9 cellular contexts compared by ENCODE assay signal in genomic region chr9:37423508-37423907, GRCh38. TPM values are rescaled to one million over a fixed set of nuclear protein-coding genes. Genes with fewer than 3 reads are reported as not detected.
A peak's percentile ranks its signal among the peaks of the same experiment; 100 is the strongest.
DNase-seq lines count a peak whose midpoint lies in the region; ATAC-seq, FAIRE-seq and TF ChIP-seq lines count a peak whose summit lies in the region.
"Had no signal": no experiment of that assay in that cellular context is flagged by ENCODE, and none has a peak within 500 bp of the region (broad histone marks: within the 10 kb centered on the region; RNA-seq: fewer than 3 reads in every experiment).

No MANE protein-coding gene starts in this region.

- H2AFZ ChIP-seq in SU-DHL-6 (ENCODE audit: low read depth, low read length, severe bottlenecking) = no peak overlapping the region

- no peaks in the 10 kb centered on the region for H4K20me1 ChIP-seq in SU-DHL-6 (ENCODE audit: low read depth, low read length)

- no peaks in the 10 kb centered on the region for H3K9me2 ChIP-seq in SU-DHL-6 (replicated peaks; ENCODE audit: insufficient read depth, low read length)

- DNase-seq in GM12865 (ENCODE audit: low read depth) (no peak), fibroblast of the aortic adventitia (ENCODE audit: low read depth) (no peak), gastrocnemius medialis (no peak), SW 1271 (lab: John Stamatoyannopoulos, UW) (no peak), DMS153 treated with DMSO at 0.1 percent for 48 hours (lab: John Stamatoyannopoulos, UW; ENCODE audit: unreplicated experiment) (no peak), HTR-8/SVneo (ENCODE audit: insufficient read length, low spot score) (no peak)
- DNase-seq: NCI-H1417 had no signal

- H3K4me1 ChIP-seq in gastrocnemius medialis = peaks cover 25 to 27% of the 10 kb centered on the region in 2 donors

- ATAC-seq in gastrocnemius medialis (no peak), GM21367 (IDR thresholded peaks at IDR 0.05; ENCODE audit: unreplicated experiment) (no peak)

- peak overlapping the region; percentile 72 for H3K4me2 ChIP-seq in SU-DHL-6 (ENCODE audit: low read depth, low read length, poor library complexity, severe bottlenecking)

- no peak for TF ChIP-seq CTCF in GM12865 (IDR thresholded peaks at IDR 0.05; ENCODE audit: insufficient read depth, low read depth, low read length, missing control alignments)
- TF ChIP-seq CTCF in SU-DHL-6 (IDR thresholded peaks at IDR 0.05; ENCODE audit: insufficient read depth, low read length, poor library complexity, severe bottlenecking) = no peak
- TF ChIP-seq CTCF in fibroblast of the aortic adventitia (IDR thresholded peaks at IDR 0.05; ENCODE audit: insufficient read depth, low read length) = no peak
- TF ChIP-seq CTCF in gastrocnemius medialis (IDR thresholded peaks at IDR 0.05 in 4 of 5, conservative IDR thresholded peaks at IDR 0.05 in 1 of 5) = no peak

- in situ Hi-C loops in gastrocnemius medialis (cut with MboI; ENCODE audit: low sequenced_read_pairs in 4 of 4) = no loop called here

- H3K9ac ChIP-seq in SU-DHL-6 (ENCODE audit: low read length) = peak overlapping the region; percentile 78

- peaks cover 4% of the 10 kb centered on the region; the same call in 1 of the 2 replicates for H3K36me3 ChIP-seq in SU-DHL-6 (ENCODE audit: low read length)
- peaks cover 0 to 21% of the 10 kb centered on the region in 2 donors for H3K36me3 ChIP-seq in gastrocnemius medialis

- H3K9me3 ChIP-seq in SU-DHL-6 (ENCODE audit: insufficient read depth, low read length) (no peaks in the 10 kb centered on the region), gastrocnemius medialis (no peaks in the 10 kb centered on the region)

- peak overlapping the region; percentile 52; the same call in 1 of the 2 replicates for H3K27ac ChIP-seq in SU-DHL-6 (ENCODE audit: low read depth, low read length)
- H3K27ac ChIP-seq in gastrocnemius medialis = peak overlapping the region; percentile 86 to 94 (median 92)

- no peak for FAIRE-seq in HTR-8/SVneo (lab: Jason Lieb, UNC)

- TF ChIP-seq POLR2A in gastrocnemius medialis (IDR thresholded peaks at IDR 0.05) = no peak

- no peaks in the 10 kb centered on the region; the same call in 1 of the 2 replicates for H3F3A ChIP-seq in SU-DHL-6 (ENCODE audit: insufficient read depth)

- intact Hi-C loops in gastrocnemius medialis (cut with DNase I; ENCODE audit: low total_unique reads) = loop anchor here (2.0 to 5.0 kb wide), 4 partner anchors 41 to 301 kb away; partner anchors contain the start of genes POLR1E, TOMM5, ZBTB5 and ZCCHC7

- peak overlapping the region; percentile 71 for H3K4me3 ChIP-seq in GM12865 (ENCODE audit: low read depth, low read length)
- H3K4me3 ChIP-seq in SU-DHL-6 (ENCODE audit: insufficient read depth, low read length, poor library complexity, severe bottlenecking) = peak overlapping the region; percentile 79
- H3K4me3 ChIP-seq in fibroblast of the aortic adventitia (ENCODE audit: low read depth, low read length) = peak overlapping the region; percentile 96
- peak overlapping the region; percentile 80 to 96 (median 92) for H3K4me3 ChIP-seq in gastrocnemius medialis

- H3K27me3 ChIP-seq in SU-DHL-6 (ENCODE audit: low read length) (no peaks in the 10 kb centered on the region), gastrocnemius medialis (no peaks in the 10 kb centered on the region)

- peaks cover 41% of the 10 kb centered on the region for H3K79me2 ChIP-seq in SU-DHL-6 (ENCODE audit: insufficient read depth, low read length)

RNA-seq across cellular contexts. Expression of gene GRHPR, which starts 1.0 kb away (rescaled TPM):
- total RNA-seq in fibroblast of the aortic adventitia (ENCODE audit: low replicate concordance) (62.4 and 133 TPM in 2 replicates), gastrocnemius medialis (100 to 1,000 TPM; 119 to 138 (median 128) TPM)

RNA-seq across cellular contexts. Expression of gene ZBTB5, which starts 41.7 kb away (rescaled TPM):
- total RNA-seq in fibroblast of the aortic adventitia (ENCODE audit: low replicate concordance) = 9.3 and 9.4 TPM in 2 replicates
- total RNA-seq in gastrocnemius medialis = 1 to 10 TPM; 5.6 to 7.0 (median 6.7) TPM
